ENCODE assay signal across 14 cellular contexts in genomic region chr17:50111687-50112655, GRCh38. TPM values are rescaled to one million over a fixed set of nuclear protein-coding genes. Genes with fewer than 3 reads are reported as not detected.
A peak's percentile ranks its signal among the peaks of the same experiment; 100 is the strongest.
DNase-seq lines count a peak whose midpoint lies in the region; ATAC-seq and TF ChIP-seq lines count a peak whose summit lies in the region.
"Had no signal": no experiment of that assay in that cellular context is flagged by ENCODE, and none has a peak within 500 bp of the region (broad histone marks: within the 10 kb centered on the region; RNA-seq: fewer than 3 reads in every experiment).

No MANE protein-coding gene starts in this region.

- no peak for ATAC-seq in HCT116
- no peak for ATAC-seq in GM19023 (IDR thresholded peaks at IDR 0.05; ENCODE audit: unreplicated experiment)
- ATAC-seq in GM18870 (IDR thresholded peaks at IDR 0.05; ENCODE audit: unreplicated experiment) = no peak

- no peaks in the 10 kb centered on the region for H3K27me3 Mint-ChIP-seq in chondrocyte (ENCODE audit: low read depth)

- no peak for TF ChIP-seq POLR2A in HCT116 (IDR thresholded peaks at IDR 0.05; ENCODE audit: borderline replicate concordance, extremely low read depth, insufficient read depth, insufficient read length)
- no peak for TF ChIP-seq POLR2A in stomach (IDR thresholded peaks at IDR 0.05)

- no TSS peak for BruUV-seq in HCT116 (replicated peaks; lab: Mats Ljungman, UMichigan)

- H3K4me3 ChIP-seq in HCT116 (replicated peaks in 1 of 2; ENCODE audit: low read depth in 1 of 2, low read length in 2 of 2) (no peak overlapping the region), stomach (no peak overlapping the region)
- H3K4me3 ChIP-seq: ovary had no signal

- H3K36me3 Mint-ChIP-seq in chondrocyte (ENCODE audit: low read depth) = peaks cover 10% of the 10 kb centered on the region
- H3K36me3 Mint-ChIP-seq: activated naive CD8-positive, alpha-beta T cell treated with anti-CD3 and anti-CD28 coated beads, Interleukin-2, amount 10 ng/mL, durations not matched to agents 7 days and 5 days had no signal

- H3K9ac ChIP-seq in HCT116 (ENCODE audit: low read length) = no peak overlapping the region
- H3K9ac ChIP-seq: KMS-11 had no signal

- intact Hi-C loops in HCT116 (cut with micrococcal nuclease) (no loop called here), stomach (cut with DNase I; ENCODE audit: low total_unique reads) (no loop called here)

- DNase-seq in HCT116 (ENCODE audit: low read depth, low spot score) (no peak), chondrocyte (ENCODE audit: low spot score) (no peak), left kidney (ENCODE audit: low read depth, low spot score) (peak; percentile 67), stomach (peak; percentile 46), EL (no peak), GM13976 (ENCODE audit: low spot score) (no peak)
- DNase-seq: activated naive CD8-positive, alpha-beta T cell treated with anti-CD3 and anti-CD28 coated beads, Interleukin-2, amount 10 ng/mL, durations not matched to agents 7 days and 5 days; Calu3; foreskin melanocyte had no signal

- H3K9me2 ChIP-seq in HCT116 (ENCODE audit: insufficient read depth) = no peaks in the 10 kb centered on the region

- CTCF ChIA-PET in HCT116 (lab: Charles Lee) = interaction anchor here (0.9 to 1.6 kb wide), 3 partner anchors 12 to 49 kb away, joined by 3 to 10 read pairs (median 3); partner anchors contain the start of gene PDK2

- 52 to 64% (median 54%) methylated on average over 10 to 13 of the region's 13 CpGs for WGBS in stomach, 5 donors

- H3K27ac ChIP-seq in HCT116 (ENCODE audit: low read depth, low read length) (0 out of 2 replicates have a peak overlapping the region, but pooled peaks have one; percentile 19), stomach (peak overlapping the region; percentile 34 to 82 (median 74))
- H3K27ac ChIP-seq: KMS-11, VCaP had no signal

- POLR2A ChIA-PET in HCT116 (lab: Charles Lee) = interaction anchor here (0.8 kb wide), 1 partner anchor 12 kb away, joined by 3 read pairs; no protein-coding TSS in a partner anchor

- no peak for TF ChIP-seq RAD21 in HCT116 (IDR thresholded peaks at IDR 0.05; ENCODE audit: low read depth)

- no peak overlapping the region for H3K4me3 Mint-ChIP-seq in chondrocyte (ENCODE audit: unreplicated experiment)
- H3K4me3 Mint-ChIP-seq: activated naive CD8-positive, alpha-beta T cell treated with anti-CD3 and anti-CD28 coated beads, Interleukin-2, amount 10 ng/mL, durations not matched to agents 7 days and 5 days had no signal

- no peak overlapping the region for H2AFZ ChIP-seq in HCT116 (ENCODE audit: low read depth, low read length, poor library complexity, severe bottlenecking)

- H3K79me2 ChIP-seq in HCT116 (ENCODE audit: insufficient read depth, low read length) = no peaks in the 10 kb centered on the region

- no peaks in the 10 kb centered on the region for H3K9me3 Mint-ChIP-seq in chondrocyte (ENCODE audit: low read depth)
- H3K9me3 Mint-ChIP-seq: activated naive CD8-positive, alpha-beta T cell treated with anti-CD3 and anti-CD28 coated beads, Interleukin-2, amount 10 ng/mL, durations not matched to agents 7 days and 5 days had no signal

- RAD21 ChIA-PET in HCT116 (lab: Charles Lee; ENCODE audit: low non-redundant PET in 1 of 2, low total read pairs in 2 of 2, uncharacterized antibody in 2 of 2, unreplicated experiment in 2 of 2) = no interaction called here

- no peak overlapping the region for H3K4me2 ChIP-seq in HCT116 (ENCODE audit: low read length)
- H3K4me2 ChIP-seq: KMS-11 had no signal

- no peak for TF ChIP-seq EP300 in stomach (IDR thresholded peaks at IDR 0.05)

- no peaks in the 10 kb centered on the region for H4K20me1 ChIP-seq in HCT116 (ENCODE audit: insufficient read depth)

- in situ Hi-C loops in GM13976 (cut with MboI; ENCODE audit: low sequenced_read_pairs, unreplicated experiment) = no loop called here

- no peaks in the 10 kb centered on the region for H3K27me3 ChIP-seq in HCT116 (ENCODE audit: insufficient read depth, low read length)
- H3K27me3 ChIP-seq in stomach = peaks cover 0 to 14% (median 0%) of the 10 kb centered on the region in 3 donors
- H3K27me3 ChIP-seq: ovary had no signal

- H3K4me1 ChIP-seq in HCT116 (ENCODE audit: control insufficient read depth in 1 of 2, insufficient read depth in 2 of 2, low read length in 2 of 2) (peaks cover 6 to 22% of the 10 kb centered on the region in 2 experiments; a peak in 3 of 4 replicates), stomach (peaks cover 28 to 45% (median 34%) of the 10 kb centered on the region in 4 donors)

- H3K9me3 ChIP-seq in HCT116 (ENCODE audit: control insufficient read depth in 1 of 2, insufficient read depth in 1 of 2, low read depth in 1 of 2, low read length in 2 of 2) (no peaks in the 10 kb centered on the region), stomach (no peaks in the 10 kb centered on the region)
- H3K9me3 ChIP-seq: ovary had no signal

- H3K27ac Mint-ChIP-seq in chondrocyte (ENCODE audit: unreplicated experiment) = peak overlapping the region; percentile 73
- H3K27ac Mint-ChIP-seq: activated naive CD8-positive, alpha-beta T cell treated with anti-CD3 and anti-CD28 coated beads, Interleukin-2, amount 10 ng/mL, durations not matched to agents 7 days and 5 days had no signal

- peaks cover 20% of the 10 kb centered on the region for H3K4me1 Mint-ChIP-seq in chondrocyte (ENCODE audit: low read depth)

- TF ChIP-seq CTCF in HCT116 (IDR thresholded peaks at IDR 0.05 in 2 of 3, conservative IDR thresholded peaks at IDR 0.05 in 1 of 3; ENCODE audit: borderline replicate concordance in 1 of 3, insufficient read depth in 1 of 3, low read depth in 2 of 3, low read length in 2 of 3) (no peak; a peak in 1 of 6 replicates), chondrocyte (IDR thresholded peaks at IDR 0.05) (no peak), stomach (IDR thresholded peaks at IDR 0.05) (peak in 1 of 7 experiments; percentile 3), GM13976 (IDR thresholded peaks at IDR 0.05; ENCODE audit: borderline replicate concordance, control extremely low read depth, extremely low read depth, insufficient read depth, missing control alignments) (no peak)

- H3K36me3 ChIP-seq in HCT116 (ENCODE audit: control insufficient read depth in 1 of 2, insufficient read depth in 2 of 2, low read length in 2 of 2) (peaks cover 0 to 5% of the 10 kb centered on the region in 2 experiments; a peak in 1 of 4 replicates), stomach (peaks cover 18 to 46% (median 44%) of the 10 kb centered on the region in 4 donors)
- H3K36me3 ChIP-seq: ovary had no signal

TF ChIP-seq in HCT116, 20 proteins besides CTCF, POLR2A, EP300 and RAD21:
- TF ChIP-seq EZH2 (IDR thresholded peaks at IDR 0.05) = no peak
- no peak for TF ChIP-seq SRF (IDR thresholded peaks at IDR 0.05; ENCODE audit: low read depth)
- no peak for TF ChIP-seq EZH2phosphoT487 (IDR thresholded peaks at IDR 0.05; ENCODE audit: borderline replicate concordance)
- TF ChIP-seq EGR1 (IDR thresholded peaks at IDR 0.05; ENCODE audit: low read depth) = no peak
- TF ChIP-seq POLR2AphosphoS5 (IDR thresholded peaks at IDR 0.05; ENCODE audit: low read depth, low read length) = no peak

RNA-seq across cellular contexts. Expression of gene PDK2, which starts 16.8 kb away (rescaled TPM):
- 39.1 TPM for total RNA-seq in HCT116 (2021; ENCODE audit: unreplicated experiment)
- polyA plus RNA-seq in HCT116 (2012) = 62.1 and 68.9 TPM in 2 replicates
- total RNA-seq in chondrocyte = 28.9 to 38.0 TPM (median 31.1 TPM) in 3 replicates
- 100 to 1,000 TPM in 1 of 5 donors, 10 to 100 TPM in 2, 1 to 10 TPM in 2; 4.6 to 255 (median 31.2) TPM for total RNA-seq in stomach
- polyA plus RNA-seq in stomach = 10 to 100 TPM; 13.5 to 20.6 (median 20.1) TPM

RNA-seq across cellular contexts. Expression of gene SAMD14, which starts 18.0 kb away (rescaled TPM):
- total RNA-seq in HCT116 (2021; ENCODE audit: unreplicated experiment) (1.5 TPM), chondrocyte (26.0 to 29.4 TPM (median 27.6 TPM) in 3 replicates), stomach (10 to 100 TPM in 1 of 5 donors, 1 to 10 TPM in 2, not detected in 2; 1.5 to 87.0 (median 1.9) TPM)
- 0.74 and 0.79 TPM in 2 replicates for polyA plus RNA-seq in HCT116 (2012)
- polyA plus RNA-seq in stomach = 1 to 10 TPM; 1.3 to 2.3 (median 1.6) TPM
- total RNA-seq: Calu3 had no signal

RNA-seq across cellular contexts. Expression of gene PPP1R9B, which starts 38.5 kb away (rescaled TPM):
- 112 TPM for total RNA-seq in HCT116 (2021; ENCODE audit: unreplicated experiment)
- polyA plus RNA-seq in HCT116 (2012) = 65.7 and 68.5 TPM in 2 replicates
- total RNA-seq in chondrocyte = 75.4 to 84.2 TPM (median 79.3 TPM) in 3 replicates
- total RNA-seq in stomach = 10 to 100 TPM; 11.6 to 64.2 (median 22.5) TPM
- polyA plus RNA-seq in stomach = 10 to 100 TPM; 13.1 to 28.8 (median 14.2) TPM

RNA-seq across cellular contexts. Expression of gene SGCA, which starts 53.8 kb away (rescaled TPM):
- 0.37 TPM for total RNA-seq in HCT116 (2021; ENCODE audit: unreplicated experiment)
- polyA plus RNA-seq in HCT116 (2012) = 0.21 and 0.56 TPM in 2 replicates
- total RNA-seq in chondrocyte = 0.85 to 5.5 TPM (median 1.3 TPM) in 3 replicates
- 10 to 100 TPM in 3 of 5 donors, 1 to 10 TPM in 2; 5.4 to 89.3 (median 21.4) TPM for total RNA-seq in stomach
- polyA plus RNA-seq in stomach = 10 to 100 TPM in 1 of 3 donors, 1 to 10 TPM in 2; 6.0 to 24.3 (median 8.7) TPM
- total RNA-seq: activated naive CD8-positive, alpha-beta T cell treated with anti-CD3 and anti-CD28 coated beads, Interleukin-2, amount 10 ng/mL, durations not matched to agents 7 days and 5 days; Calu3 had no signal

RNA-seq across cellular contexts. Expression of gene ITGA3, which starts 56.1 kb away (rescaled TPM):
- total RNA-seq in HCT116 (2021; ENCODE audit: unreplicated experiment) = 392 TPM
- 522 and 560 TPM in 2 replicates for polyA plus RNA-seq in HCT116 (2012)
- 85.8 to 236 TPM (median 216 TPM) in 3 replicates for total RNA-seq in chondrocyte
- 100 to 1,000 TPM in 4 of 5 donors, 10 to 100 TPM in 1; 33.6 to 698 (median 193) TPM for total RNA-seq in stomach
- 10 to 100 TPM in 2 of 3 donors, 1 to 10 TPM in 1; 6.9 to 37.5 (median 29.5) TPM for polyA plus RNA-seq in stomach

Comparison
In these comparisons a context has a peak if more than half of its experiments do, and no peak if none do; other contexts are left out.
1. DNase-seq: peak in left kidney (single experiment) and stomach (single experiment); none in HCT116 (single experiment), chondrocyte (single experiment), EL (single experiment) and GM13976 (single experiment).